ENCODE assay signal across 34 cellular contexts in the genomic region with DNA sequence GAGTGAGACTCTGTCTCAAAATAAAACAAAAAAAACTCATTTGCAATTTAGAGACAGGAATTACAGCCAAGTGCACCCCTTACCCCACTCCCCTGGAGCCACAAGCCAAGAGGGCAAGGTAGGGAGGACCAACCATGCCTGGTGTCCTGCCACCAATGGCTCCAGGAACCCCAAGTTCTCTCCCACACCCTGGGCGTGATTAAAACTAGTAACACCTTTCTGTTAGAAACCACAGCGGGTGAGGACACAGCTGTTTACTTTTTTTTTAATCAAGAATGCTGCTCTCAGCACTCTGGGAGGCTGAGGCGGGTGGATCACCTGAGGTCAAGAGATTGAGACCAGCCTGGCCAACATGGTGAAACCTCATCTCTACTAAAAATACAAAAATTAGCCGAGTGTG. TPM values are rescaled to one million over a fixed set of nuclear protein-coding genes. Genes with fewer than 3 reads are reported as not detected.
A peak's percentile ranks its signal among the peaks of the same experiment; 100 is the strongest.
DNase-seq lines count a peak whose midpoint lies in the region; ATAC-seq, FAIRE-seq and TF ChIP-seq lines count a peak whose summit lies in the region.
"Had no signal": no experiment of that assay in that cellular context is flagged by ENCODE, and none has a peak within 500 bp of the region (broad histone marks: within the 10 kb centered on the region; RNA-seq: fewer than 3 reads in every experiment).

No MANE protein-coding gene starts in this region.

- H3K9me3 Mint-ChIP-seq in central memory CD8-positive, alpha-beta T cell: no peaks in the 10 kb centered on the region
- no peaks in the 10 kb centered on the region for H3K9me3 Mint-ChIP-seq in stimulated activated effector memory CD8-positive, alpha-beta T cell treated with anti-CD3 and anti-CD28 coated beads, Interleukin-12 subunit alpha, Interleukin-12 subunit beta, amount 100 ng/mL, for 72 hours
- H3K9me3 Mint-ChIP-seq: activated T-helper 2 cell treated with anti-CD3 and anti-CD28 coated beads, Interferon-gamma antibody, Interleukin-2, Interleukin-4, amounts not matched to agents 10 μg/mL and 5 μg/mL and 100 μg/mL, durations not matched to agents 14 hours and 24 hours and 36 hours had no signal

- H3K4me3 Mint-ChIP-seq in central memory CD8-positive, alpha-beta T cell: peak overlapping the region; percentile 64
- H3K4me3 Mint-ChIP-seq in stimulated activated effector memory CD8-positive, alpha-beta T cell treated with anti-CD3 and anti-CD28 coated beads, Interleukin-12 subunit alpha, Interleukin-12 subunit beta, amount 100 ng/mL, for 72 hours: no peak overlapping the region

- H3K36me3 Mint-ChIP-seq in central memory CD8-positive, alpha-beta T cell (ENCODE audit: insufficient read depth): peaks cover 9% of the 10 kb centered on the region
- H3K36me3 Mint-ChIP-seq in stimulated activated effector memory CD8-positive, alpha-beta T cell treated with anti-CD3 and anti-CD28 coated beads, Interleukin-12 subunit alpha, Interleukin-12 subunit beta, amount 100 ng/mL, for 72 hours: peaks cover 21% of the 10 kb centered on the region
- H3K36me3 Mint-ChIP-seq: naive B cell had no signal

- H3K4me2 ChIP-seq in HepG2 (ENCODE audit: low read depth, low read length) (no peak overlapping the region), MM.1S (ENCODE audit: low read depth, low read length) (peak overlapping the region; percentile 35; the same call in 1 of the 2 replicates)

- H3K27me3 Mint-ChIP-seq in central memory CD8-positive, alpha-beta T cell: no peaks in the 10 kb centered on the region
- H3K27me3 Mint-ChIP-seq: naive B cell had no signal

- DNase-seq in HepG2 (ENCODE audit: low spot score) (no peak), right lobe of liver (no peak), MM.1S (peak; percentile 77), NCI-H2196 treated with DMSO at 0.1 percent for 48 hours (lab: John Stamatoyannopoulos, UW; ENCODE audit: unreplicated experiment) (no peak), iPS-NIHi7 (ENCODE audit: extremely low spot score) (no peak)
- DNase-seq in central memory CD8-positive, alpha-beta T cell (ENCODE audit: low spot score in 2 of 2): no peak
- no peak for DNase-seq in stimulated activated effector memory CD8-positive, alpha-beta T cell treated with anti-CD3 and anti-CD28 coated beads, Interleukin-12 subunit alpha, Interleukin-12 subunit beta, amount 100 ng/mL, for 72 hours (ENCODE audit: low spot score in 2 of 2)
- DNase-seq: ACHN; activated CD4-positive, alpha-beta T cell treated with anti-CD3 and anti-CD28 coated beads, Interleukin-2, amount 50 U/mL, for 4 hours; activated CD8-positive, alpha-beta memory T cell treated with anti-CD3 and anti-CD28 coated beads, Interleukin-2, amount 50 U/mL, for 48 hours; activated naive CD4-positive, alpha-beta T cell treated with anti-CD3 and anti-CD28 coated beads, Interleukin-2, amount 50 U/mL, for 16 hours; amygdala; BE2C; brain microvascular endothelial cell; DMS79 treated with DMSO at 0.1 percent for 48 hours; dorsolateral prefrontal cortex; gastrocnemius medialis; GDM1; lower lobe of right lung; midbrain; naive B cell; NCI-H1092 treated with DMSO at 0.1 percent for 48 hours; NCI-H187 treated with DMSO at 0.1 percent for 48 hours; NCI-H524 treated with DMSO at 0.1 percent for 48 hours; NK-92 treated with Interleukin-12 subunit alpha and Interleukin-12 subunit beta, amount 100 ng/mL, for 24 hours; SHP77 treated with DMSO at 0.1 percent for 48 hours; stimulated activated CD4-positive, alpha-beta T cell treated with anti-CD3 and anti-CD28 coated beads, Interleukin-15, amount 100 ng/mL, for 24 hours; stimulated activated CD4-positive, alpha-beta T cell treated with anti-CD3 and anti-CD28 coated beads, Interleukin-4, amount 100 ng/mL, for 4 hours; T-helper 9 cell; WERI-Rb-1 had no signal

- H3K27me3 ChIP-seq in HepG2 (ENCODE audit: control insufficient read depth in 1 of 2, insufficient read depth in 2 of 2, low read length in 2 of 2): no peaks in the 10 kb centered on the region
- no peaks in the 10 kb centered on the region for H3K27me3 ChIP-seq in right lobe of liver
- H3K27me3 ChIP-seq in MM.1S (replicated peaks; ENCODE audit: insufficient read depth, low read length): no peaks in the 10 kb centered on the region
- H3K27me3 ChIP-seq: BE2C, brain microvascular endothelial cell, dorsolateral prefrontal cortex, gastrocnemius medialis, tibial nerve had no signal

- CTCF ChIA-PET in HepG2 (lab: Yijun Ruan, JAX; ENCODE audit: low intra/inter-chr PET ratio, low total read pairs): no interaction called here

- H3K9ac ChIP-seq in HepG2 (ENCODE audit: insufficient read depth, low read depth, low read length): no peak overlapping the region
- H3K9ac ChIP-seq in MM.1S (ENCODE audit: low read length): no peak overlapping the region

- 96% methylated on average over 4 of the region's 4 CpGs for WGBS in HepG2 (ENCODE audit: low lambda C conversion rate)
- 40% methylated on average over 2 of the region's 4 CpGs for WGBS in right lobe of liver (ENCODE audit: insufficient coverage, low coverage, low lambda C conversion rate, missing lambda C conversion rate)

- BruUV-seq in HepG2 (replicated peaks; lab: Mats Ljungman, UMichigan): no TSS peak

- H3K36me3 ChIP-seq in HepG2 (replicated peaks in 1 of 2; ENCODE audit: control insufficient read depth in 1 of 2, insufficient read depth in 2 of 2, low read length in 2 of 2): peaks cover 0 to 7% of the 10 kb centered on the region in 2 experiments; a peak in 3 of 5 replicates
- no peaks in the 10 kb centered on the region for H3K36me3 ChIP-seq in right lobe of liver
- no peaks in the 10 kb centered on the region for H3K36me3 ChIP-seq in MM.1S (replicated peaks; ENCODE audit: insufficient read depth, low read length)
- H3K36me3 ChIP-seq: BE2C, brain microvascular endothelial cell, gastrocnemius medialis, lower lobe of right lung, tibial nerve, WERI-Rb-1 had no signal

- H3K79me2 ChIP-seq in HepG2 (ENCODE audit: insufficient read depth, low read length) (peaks cover 93% of the 10 kb centered on the region), MM.1S (ENCODE audit: low read length) (peaks cover 89% of the 10 kb centered on the region)

- H3K27ac ChIP-seq in HepG2 (ENCODE audit: extremely low read length, insufficient read depth, low read length) (no peak overlapping the region), right lobe of liver (no peak overlapping the region), MM.1S (ENCODE audit: low read length) (peak overlapping the region; percentile 69; the same call in 1 of the 2 replicates)
- H3K27ac ChIP-seq: brain microvascular endothelial cell, dorsolateral prefrontal cortex, lower lobe of right lung, tibial nerve, WERI-Rb-1 had no signal

- POLR2A ChIA-PET in HepG2 (lab: Yijun Ruan, JAX): no interaction called here

- H3K27ac Mint-ChIP-seq in central memory CD8-positive, alpha-beta T cell (ENCODE audit: low read depth): no peak overlapping the region
- no peak overlapping the region for H3K27ac Mint-ChIP-seq in stimulated activated effector memory CD8-positive, alpha-beta T cell treated with anti-CD3 and anti-CD28 coated beads, Interleukin-12 subunit alpha, Interleukin-12 subunit beta, amount 100 ng/mL, for 72 hours
- H3K27ac Mint-ChIP-seq: activated T-helper 2 cell treated with anti-CD3 and anti-CD28 coated beads, Interferon-gamma antibody, Interleukin-2, Interleukin-4, amounts not matched to agents 10 μg/mL and 5 μg/mL and 100 μg/mL, durations not matched to agents 14 hours and 24 hours and 36 hours had no signal

- TF ChIP-seq CTCF in HepG2 (CRISPR knock-in tag; IDR thresholded peaks at IDR 0.05) (no peak), right lobe of liver (IDR thresholded peaks at IDR 0.05) (no peak), MM.1S (IDR thresholded peaks at IDR 0.05; ENCODE audit: low read length) (no peak)

- no peaks in the 10 kb centered on the region for H3K9me3 ChIP-seq in HepG2 (ENCODE audit: low read length)
- H3K9me3 ChIP-seq in right lobe of liver: no peaks in the 10 kb centered on the region
- H3K9me3 ChIP-seq in MM.1S (replicated peaks; ENCODE audit: insufficient read depth, low read length): no peaks in the 10 kb centered on the region
- H3K9me3 ChIP-seq: BE2C, gastrocnemius medialis, lower lobe of right lung, tibial nerve had no signal

- peaks cover 82% of the 10 kb centered on the region for H3K4me1 Mint-ChIP-seq in central memory CD8-positive, alpha-beta T cell
- peaks cover 78% of the 10 kb centered on the region for H3K4me1 Mint-ChIP-seq in stimulated activated effector memory CD8-positive, alpha-beta T cell treated with anti-CD3 and anti-CD28 coated beads, Interleukin-12 subunit alpha, Interleukin-12 subunit beta, amount 100 ng/mL, for 72 hours

- intact Hi-C loops in HepG2 (cut with micrococcal nuclease; ENCODE audit: unreplicated experiment) (no loop called here), right lobe of liver (cut with DNase I) (no loop called here)

- H3F3A ChIP-seq in MM.1S (ENCODE audit: insufficient read depth, low read length): peaks cover 26% of the 10 kb centered on the region

- in situ Hi-C loops in HepG2 (cut with HindIII; ENCODE audit: extremely low pct_ligation_motif_present, low pct_unique_long_range_greater_than_20kb): no loop called here

- FAIRE-seq in HepG2 (lab: Jason Lieb, UNC): no peak
- FAIRE-seq: endothelial cell of umbilical vein had no signal

- H3K4me1 ChIP-seq in HepG2 (ENCODE audit: insufficient read depth, low read length): peaks cover 80% of the 10 kb centered on the region
- peaks cover 0 to 18% (median 2%) of the 10 kb centered on the region in 4 donors for H3K4me1 ChIP-seq in right lobe of liver
- peaks cover 42% of the 10 kb centered on the region for H3K4me1 ChIP-seq in MM.1S (ENCODE audit: low read length)

- TF ChIP-seq POLR2A in HepG2 (IDR thresholded peaks at IDR 0.05; ENCODE audit: insufficient read depth in 1 of 2, low read depth in 2 of 2, low read length in 2 of 2) (no peak), right lobe of liver (IDR thresholded peaks at IDR 0.05) (no peak)

- no peak for TF ChIP-seq EP300 in HepG2 (IDR thresholded peaks at IDR 0.05; ENCODE audit: low read depth in 2 of 2, low read length in 2 of 2)
- no peak for TF ChIP-seq EP300 in HepG2 (CRISPR knock-in tag; IDR thresholded peaks at IDR 0.05; ENCODE audit: borderline replicate concordance)

- H2AFZ ChIP-seq in HepG2 (ENCODE audit: low read length) (no peak overlapping the region), MM.1S (ENCODE audit: low read length) (no peak overlapping the region)

- no peak for TF ChIP-seq RAD21 in HepG2 (CRISPR knock-in tag; IDR thresholded peaks at IDR 0.05)

- ATAC-seq in HepG2 (no peak), right lobe of liver (no peak), GM19328 (IDR thresholded peaks at IDR 0.05; ENCODE audit: unreplicated experiment) (no peak)
- peak; percentile 69 for ATAC-seq in central memory CD8-positive, alpha-beta T cell (replicated peaks; ENCODE audit: extremely low read depth, poor library complexity, severe bottlenecking)
- peak; percentile 64 for ATAC-seq in stimulated activated effector memory CD8-positive, alpha-beta T cell treated with anti-CD3 and anti-CD28 coated beads, Interleukin-12 subunit alpha, Interleukin-12 subunit beta, amount 100 ng/mL, for 72 hours
- ATAC-seq: lower lobe of right lung had no signal

- peaks cover 95% of the 10 kb centered on the region for H4K20me1 ChIP-seq in HepG2 (ENCODE audit: insufficient read depth, low read length)
- peaks cover 12% of the 10 kb centered on the region for H4K20me1 ChIP-seq in MM.1S (ENCODE audit: insufficient read depth, low read length)

- H3K4me3 ChIP-seq in HepG2 (replicated peaks in 1 of 3; ENCODE audit: insufficient read depth in 1 of 3, low read depth in 2 of 3, low read length in 3 of 3) (no peak overlapping the region), right lobe of liver (no peak overlapping the region), MM.1S (ENCODE audit: low read length) (no peak overlapping the region)
- H3K4me3 ChIP-seq: dorsolateral prefrontal cortex, gastrocnemius medialis, lower lobe of right lung, tibial nerve had no signal

- no peaks in the 10 kb centered on the region for H3K9me2 ChIP-seq in MM.1S (replicated peaks; ENCODE audit: insufficient read depth, low read length)

RNA-seq across cellular contexts. Expression of a gene that starts 38.1 kb away (rescaled TPM):
- 21.4 and 24.4 TPM in 2 replicates for total RNA-seq in HepG2 (2016; rRNA removed; fragmentation: Illumina TruSeq; extraction: Trizol)
- total RNA-seq in HepG2 (2016; cell fraction: cytosol; rRNA removed; fragmentation: Illumina TruSeq; extraction: Trizol; ENCODE audit: low read depth): 54.2 and 55.2 TPM in 2 replicates
- 17.9 and 22.3 TPM in 2 replicates for total RNA-seq in HepG2 (2016; cell fraction: insoluble cytoplasmic fraction; rRNA removed; fragmentation: Illumina TruSeq; extraction: Trizol)
- total RNA-seq in HepG2 (2016; cell fraction: membrane; rRNA removed; fragmentation: Illumina TruSeq; extraction: Trizol): 22.4 and 27.0 TPM in 2 replicates
- 48.5 and 63.5 TPM in 2 replicates for total RNA-seq in HepG2 (2016; cell fraction: nucleus; rRNA removed; fragmentation: Illumina TruSeq; extraction: Trizol)
- polyA plus RNA-seq in HepG2 (2011; rRNA removed): 38.4 and 42.3 TPM in 2 replicates
- 31.1 and 36.3 TPM in 2 replicates for polyA plus RNA-seq in HepG2 (2011; cell fraction: cytosol; rRNA removed)
- polyA plus RNA-seq in HepG2 (2011; cell fraction: nucleus; rRNA removed): 155 and 191 TPM in 2 replicates
- 78.6 and 89.8 TPM in 2 replicates for polyA plus RNA-seq in HepG2 (2012)
- polyA plus RNA-seq in HepG2 (2016; cell fraction: cytosol; fragmentation: Illumina TruSeq; extraction: Trizol; ENCODE audit: low read depth): 10.6 and 13.9 TPM in 2 replicates
- polyA plus RNA-seq in HepG2 (2016; cell fraction: insoluble cytoplasmic fraction; fragmentation: Illumina TruSeq; extraction: Trizol; ENCODE audit: low read depth): 35.2 and 50.6 TPM in 2 replicates
- polyA plus RNA-seq in HepG2 (2016; cell fraction: membrane; fragmentation: Illumina TruSeq; extraction: Trizol; ENCODE audit: low read depth): 29.5 and 30.6 TPM in 2 replicates
- 190 and 216 TPM in 2 replicates for polyA plus RNA-seq in HepG2 (2016; cell fraction: nucleus; fragmentation: Illumina TruSeq; extraction: Trizol; ENCODE audit: insufficient read depth, low read depth)
- 38.6 and 64.5 TPM in 2 replicates for polyA minus RNA-seq in HepG2 (2011; rRNA and poly(A)+ RNA removed; ENCODE audit: low replicate concordance)
- 32.5 and 37.0 TPM in 2 replicates for polyA minus RNA-seq in HepG2 (2011; cell fraction: cytosol; rRNA and poly(A)+ RNA removed)
- polyA minus RNA-seq in HepG2 (2011; cell fraction: nucleus; rRNA and poly(A)+ RNA removed): 104 and 109 TPM in 2 replicates
- total RNA-seq in right lobe of liver: 10 to 100 TPM; 26.2 to 65.8 (median 41.6) TPM

RNA-seq across cellular contexts. Expression of a gene that starts 56.0 kb away (rescaled TPM):
- total RNA-seq in HepG2 (2016; rRNA removed; fragmentation: Illumina TruSeq; extraction: Trizol) (63.9 and 136 TPM in 2 replicates), right lobe of liver (10 to 100 TPM; 44.0 to 70.5 (median 57.0) TPM)
- 47.1 and 47.6 TPM in 2 replicates for total RNA-seq in HepG2 (2016; cell fraction: cytosol; rRNA removed; fragmentation: Illumina TruSeq; extraction: Trizol; ENCODE audit: low read depth)
- total RNA-seq in HepG2 (2016; cell fraction: insoluble cytoplasmic fraction; rRNA removed; fragmentation: Illumina TruSeq; extraction: Trizol): 54.6 and 131 TPM in 2 replicates
- 46.3 and 47.0 TPM in 2 replicates for total RNA-seq in HepG2 (2016; cell fraction: membrane; rRNA removed; fragmentation: Illumina TruSeq; extraction: Trizol)
- total RNA-seq in HepG2 (2016; cell fraction: nucleus; rRNA removed; fragmentation: Illumina TruSeq; extraction: Trizol): 148 and 166 TPM in 2 replicates
- 66.0 and 77.5 TPM in 2 replicates for polyA plus RNA-seq in HepG2 (2011; rRNA removed)
- polyA plus RNA-seq in HepG2 (2011; cell fraction: cytosol; rRNA removed): 41.6 and 46.2 TPM in 2 replicates
- 327 and 378 TPM in 2 replicates for polyA plus RNA-seq in HepG2 (2011; cell fraction: nucleus; rRNA removed)
- polyA plus RNA-seq in HepG2 (2012): 69.0 and 72.2 TPM in 2 replicates
- 8.2 and 9.5 TPM in 2 replicates for polyA plus RNA-seq in HepG2 (2016; cell fraction: cytosol; fragmentation: Illumina TruSeq; extraction: Trizol; ENCODE audit: low read depth)
- 43.3 and 56.0 TPM in 2 replicates for polyA plus RNA-seq in HepG2 (2016; cell fraction: insoluble cytoplasmic fraction; fragmentation: Illumina TruSeq; extraction: Trizol; ENCODE audit: low read depth)
- 16.9 and 17.6 TPM in 2 replicates for polyA plus RNA-seq in HepG2 (2016; cell fraction: membrane; fragmentation: Illumina TruSeq; extraction: Trizol; ENCODE audit: low read depth)
- 304 and 336 TPM in 2 replicates for polyA plus RNA-seq in HepG2 (2016; cell fraction: nucleus; fragmentation: Illumina TruSeq; extraction: Trizol; ENCODE audit: insufficient read depth, low read depth)
- 76.1 and 106 TPM in 2 replicates for polyA minus RNA-seq in HepG2 (2011; rRNA and poly(A)+ RNA removed; ENCODE audit: low replicate concordance)
- polyA minus RNA-seq in HepG2 (2011; cell fraction: cytosol; rRNA and poly(A)+ RNA removed): 59.0 and 61.6 TPM in 2 replicates
- polyA minus RNA-seq in HepG2 (2011; cell fraction: nucleus; rRNA and poly(A)+ RNA removed): 140 and 143 TPM in 2 replicates

Comparison
In these comparisons a context has a peak if more than half of its experiments do, and no peak if none do; other contexts are left out.
1. ATAC-seq: peak in central memory CD8-positive, alpha-beta T cell (single experiment) and stimulated activated effector memory CD8-positive, alpha-beta T cell treated with anti-CD3 and anti-CD28 coated beads, Interleukin-12 subunit alpha, Interleukin-12 subunit beta, amount 100 ng/mL, for 72 hours (single experiment); none in HepG2 (single experiment), right lobe of liver (0 of 4) and GM19328 (single experiment).